20 cellular contexts compared by ENCODE assay signal in genomic region chr1:231856426-231856825, GRCh38.
"Had no signal": no experiment of that assay in that cellular context is flagged by ENCODE, and none has a peak within 500 bp of the region (broad histone marks: within the 10 kb centered on the region; RNA-seq: fewer than 3 reads in every experiment).

No MANE protein-coding gene starts in this region.

- H3K36me3 Mint-ChIP-seq: activated naive CD4-positive, alpha-beta T cell treated with anti-CD3 and anti-CD28 coated beads, Interleukin-2, amount 50 U/mL, for 24 hours; T-cell had no signal

- H3K36me3 ChIP-seq: breast epithelium had no signal

- H3K9me3 Mint-ChIP-seq: activated CD8-positive, alpha-beta T cell treated with anti-CD3 and anti-CD28 coated beads for 36 hours; activated naive CD4-positive, alpha-beta T cell treated with anti-CD3 and anti-CD28 coated beads, Interleukin-2, amount 50 U/mL, for 24 hours; T-cell had no signal

- H3K4me1 ChIP-seq: breast epithelium had no signal

- DNase-seq: activated CD4-positive, alpha-beta T cell treated with anti-CD3 and anti-CD28 coated beads for 4 hours; activated CD8-positive, alpha-beta memory T cell treated with anti-CD3 and anti-CD28 coated beads, Interleukin-2, amount 50 U/mL, for 48 hours; activated CD8-positive, alpha-beta T cell treated with anti-CD3 and anti-CD28 coated beads for 36 hours; activated effector memory CD4-positive, alpha-beta T cell treated with Interleukin-2 at 50 U/mL for 16 hours; activated naive CD4-positive, alpha-beta T cell; activated T-cell treated with anti-CD3 and anti-CD28 coated beads, Interleukin-2, amount 50 U/mL, for 1 hour; aorta; caudate nucleus; Kasumi-1; NCI-H1048; NCI-H2029 treated with DMSO at 0.1 percent for 48 hours; NCI-H446; NCI-H524; NCI-H748 treated with DMSO at 0.1 percent for 48 hours; PC-9; T-cell had no signal

- H3K4me3 ChIP-seq: breast epithelium, K562, PC-9 had no signal

- H3K27me3 ChIP-seq: breast epithelium had no signal

- H3K27ac Mint-ChIP-seq: activated CD8-positive, alpha-beta T cell treated with anti-CD3 and anti-CD28 coated beads for 36 hours; activated naive CD4-positive, alpha-beta T cell treated with anti-CD3 and anti-CD28 coated beads, Interleukin-2, amount 50 U/mL, for 24 hours; T-cell had no signal

- H3K9me3 ChIP-seq: breast epithelium had no signal

- H3K27me3 Mint-ChIP-seq: activated CD8-positive, alpha-beta T cell treated with anti-CD3 and anti-CD28 coated beads for 36 hours; activated naive CD4-positive, alpha-beta T cell treated with anti-CD3 and anti-CD28 coated beads, Interleukin-2, amount 50 U/mL, for 24 hours; T-cell had no signal

- H3K27ac ChIP-seq: breast epithelium, PC-9, VCaP had no signal

- H3K4me3 Mint-ChIP-seq: activated CD8-positive, alpha-beta T cell treated with anti-CD3 and anti-CD28 coated beads for 36 hours; activated naive CD4-positive, alpha-beta T cell treated with anti-CD3 and anti-CD28 coated beads, Interleukin-2, amount 50 U/mL, for 24 hours; T-cell had no signal

- ATAC-seq: activated CD8-positive, alpha-beta T cell treated with anti-CD3 and anti-CD28 coated beads for 36 hours; K562; T-cell had no signal
